In the genomic region with DNA sequence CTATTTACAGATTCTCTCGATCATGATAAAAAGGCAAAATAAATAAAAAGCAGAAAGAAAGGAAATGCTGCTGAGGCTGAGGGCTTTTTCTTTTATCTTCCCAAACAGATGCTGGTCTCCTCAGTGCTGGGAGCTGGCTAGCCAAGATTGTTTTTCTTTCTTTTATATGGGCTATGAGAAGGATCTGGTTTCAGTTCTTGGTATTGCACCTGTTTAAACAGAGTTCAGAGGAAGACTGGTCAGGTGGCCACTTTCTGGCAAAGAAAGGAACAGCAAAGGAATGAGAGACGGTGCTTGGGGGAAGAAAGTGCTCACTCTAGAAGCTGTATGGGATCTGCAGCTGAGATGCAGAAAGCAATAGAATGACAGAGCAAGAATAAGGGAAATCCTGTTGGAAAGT, we compare ENCODE assay signal across 14 cellular contexts.
A peak's percentile ranks its signal among the peaks of the same experiment; 100 is the strongest.
DNase-seq lines count a peak whose midpoint lies in the region; ATAC-seq and TF ChIP-seq lines count a peak whose summit lies in the region.
"Had no signal": no experiment of that assay in that cellular context is flagged by ENCODE, and none has a peak within 500 bp of the region (broad histone marks: within the 10 kb centered on the region; RNA-seq: fewer than 3 reads in every experiment).

No MANE protein-coding gene starts in this region.

- H3K27me3 Mint-ChIP-seq in naive thymus-derived CD4-positive, alpha-beta T cell: no peaks in the 10 kb centered on the region
- no peaks in the 10 kb centered on the region for H3K27me3 Mint-ChIP-seq in activated naive CD4-positive, alpha-beta T cell treated with anti-CD3 and anti-CD28 coated beads for 36 hours (ENCODE audit: low read depth)
- H3K27me3 Mint-ChIP-seq: activated CD8-positive, alpha-beta memory T cell treated with anti-CD3 and anti-CD28 coated beads, Interleukin-2, amount 10 ng/mL, durations not matched to agents 7 days and 5 days; activated naive CD8-positive, alpha-beta T cell treated with anti-CD3 and anti-CD28 coated beads, Interleukin-2, amount 10 ng/mL, durations not matched to agents 7 days and 5 days had no signal

- H2AFZ ChIP-seq in OCI-LY7 (ENCODE audit: low read length): no peak overlapping the region

- H3K27ac Mint-ChIP-seq in naive thymus-derived CD4-positive, alpha-beta T cell: no peak overlapping the region
- no peak overlapping the region for H3K27ac Mint-ChIP-seq in activated naive CD4-positive, alpha-beta T cell treated with anti-CD3 and anti-CD28 coated beads for 36 hours
- H3K27ac Mint-ChIP-seq: activated CD8-positive, alpha-beta memory T cell treated with anti-CD3 and anti-CD28 coated beads, Interleukin-2, amount 10 ng/mL, durations not matched to agents 7 days and 5 days; activated naive CD8-positive, alpha-beta T cell treated with anti-CD3 and anti-CD28 coated beads, Interleukin-2, amount 10 ng/mL, durations not matched to agents 7 days and 5 days had no signal

- WGBS in heart right ventricle, 2 donors: 63 to 67% methylated on average over 2 of the region's 2 CpGs

- H4K20me1 ChIP-seq in OCI-LY7 (ENCODE audit: insufficient read depth, low read length): no peaks in the 10 kb centered on the region

- H3K27me3 ChIP-seq in naive thymus-derived CD4-positive, alpha-beta T cell (ENCODE audit: control insufficient read depth in 2 of 2, insufficient read depth in 2 of 2, low read length in 2 of 2): no peaks in the 10 kb centered on the region
- no peaks in the 10 kb centered on the region for H3K27me3 ChIP-seq in heart right ventricle
- H3K27me3 ChIP-seq: BE2C had no signal

- H3K36me3 ChIP-seq in HEK293 (ENCODE audit: control insufficient read depth in 2 of 2, insufficient read depth in 1 of 2, low read length in 2 of 2): peaks cover 4 to 46% of the 10 kb centered on the region in 2 experiments; a peak in 1 of 3 replicates
- H3K36me3 ChIP-seq in OCI-LY7 (ENCODE audit: insufficient read depth, low read length): peaks cover 13% of the 10 kb centered on the region
- H3K36me3 ChIP-seq in naive thymus-derived CD4-positive, alpha-beta T cell (ENCODE audit: control insufficient read depth in 2 of 3, insufficient read depth in 3 of 3, low read length in 3 of 3): no peaks in the 10 kb centered on the region
- H3K36me3 ChIP-seq in heart right ventricle: peaks cover 0 to 68% (median 7%) of the 10 kb centered on the region in 9 donors
- H3K36me3 ChIP-seq: BE2C had no signal

- H3K4me3 Mint-ChIP-seq in naive thymus-derived CD4-positive, alpha-beta T cell: no peak overlapping the region
- H3K4me3 Mint-ChIP-seq in activated naive CD4-positive, alpha-beta T cell treated with anti-CD3 and anti-CD28 coated beads for 36 hours: no peak overlapping the region
- H3K4me3 Mint-ChIP-seq: activated CD8-positive, alpha-beta memory T cell treated with anti-CD3 and anti-CD28 coated beads, Interleukin-2, amount 10 ng/mL, durations not matched to agents 7 days and 5 days; activated naive CD8-positive, alpha-beta T cell treated with anti-CD3 and anti-CD28 coated beads, Interleukin-2, amount 10 ng/mL, durations not matched to agents 7 days and 5 days had no signal

- no peak overlapping the region for H3K27ac ChIP-seq in HEK293 (ENCODE audit: extremely low read depth, low read depth, low read length)
- no peak overlapping the region for H3K27ac ChIP-seq in OCI-LY7 (ENCODE audit: low read depth, low read length, poor library complexity, severe bottlenecking)
- no peak overlapping the region for H3K27ac ChIP-seq in naive thymus-derived CD4-positive, alpha-beta T cell (ENCODE audit: low read depth, low read length)
- H3K27ac ChIP-seq in heart right ventricle: no peak overlapping the region

- ATAC-seq in naive thymus-derived CD4-positive, alpha-beta T cell: no peak
- ATAC-seq in GM21526 (IDR thresholded peaks at IDR 0.05; ENCODE audit: low FRiP score, unreplicated experiment): no peak
- no peak for ATAC-seq in heart right ventricle
- ATAC-seq: activated CD8-positive, alpha-beta memory T cell treated with anti-CD3 and anti-CD28 coated beads, Interleukin-2, amount 10 ng/mL, durations not matched to agents 7 days and 5 days had no signal

- H3K4me2 ChIP-seq in OCI-LY7 (ENCODE audit: low read length): no peak overlapping the region

- TF ChIP-seq CTCF in GM12865 (IDR thresholded peaks at IDR 0.05; ENCODE audit: insufficient read depth, low read depth, low read length, missing control alignments) (no peak), HEK293 (tag by site-specific recombination; IDR thresholded peaks at IDR 0.05) (no peak), OCI-LY7 (conservative IDR thresholded peaks at IDR 0.05; ENCODE audit: low read length) (no peak), heart right ventricle (IDR thresholded peaks at IDR 0.05) (no peak)

- H3K4me1 ChIP-seq in HEK293 (ENCODE audit: control insufficient read depth, insufficient read depth, low read length) (peaks cover 21% of the 10 kb centered on the region), OCI-LY7 (ENCODE audit: insufficient read depth, low read length, poor library complexity, severe bottlenecking) (peaks cover 17% of the 10 kb centered on the region), heart right ventricle (no peaks in the 10 kb centered on the region)
- no peaks in the 10 kb centered on the region for H3K4me1 ChIP-seq in naive thymus-derived CD4-positive, alpha-beta T cell (ENCODE audit: control insufficient read depth in 2 of 2, insufficient read depth in 2 of 2, low read length in 2 of 2)
- H3K4me1 ChIP-seq: BE2C had no signal

- peaks cover 0 to 8% (median 0%) of the 10 kb centered on the region in 7 donors for H3K4me1 Mint-ChIP-seq in naive thymus-derived CD4-positive, alpha-beta T cell
- no peaks in the 10 kb centered on the region for H3K4me1 Mint-ChIP-seq in activated naive CD4-positive, alpha-beta T cell treated with anti-CD3 and anti-CD28 coated beads for 36 hours (ENCODE audit: low read depth)

- H3K79me2 ChIP-seq in OCI-LY7 (ENCODE audit: insufficient read depth, low read depth, low read length): no peaks in the 10 kb centered on the region

- CTCF ChIA-PET in HEK293 (lab: Yijun Ruan, JAX) (interaction anchor here (0.7 to 1.8 kb wide), 2 partner anchors 15 to 30 kb away, joined by 3 to 4 read pairs; no protein-coding TSS in a partner anchor), OCI-LY7 (lab: Charles Lee; ENCODE audit: unreplicated experiment) (no interaction called here)
- CTCF ChIA-PET in naive thymus-derived CD4-positive, alpha-beta T cell (lab: Charles Lee): no interaction called here
- CTCF ChIA-PET in activated naive CD4-positive, alpha-beta T cell treated with anti-CD3 and anti-CD28 coated beads for 36 hours (lab: Charles Lee): no interaction called here

- H3K9me2 ChIP-seq in OCI-LY7 (ENCODE audit: insufficient read depth, low read length): no peaks in the 10 kb centered on the region

- H3K4me3 ChIP-seq in GM12865 (ENCODE audit: low read depth, low read length) (no peak overlapping the region), HEK293 (ENCODE audit: low read depth, low read length) (no peak overlapping the region), OCI-LY7 (ENCODE audit: low read depth, low read length, poor library complexity, severe bottlenecking) (no peak overlapping the region), heart right ventricle (no peak overlapping the region)
- no peak overlapping the region for H3K4me3 ChIP-seq in naive thymus-derived CD4-positive, alpha-beta T cell (ENCODE audit: low read length)

- BruUV-seq in OCI-LY7 (replicated peaks; lab: Mats Ljungman, UMichigan): no TSS peak

- H3K9me3 Mint-ChIP-seq in naive thymus-derived CD4-positive, alpha-beta T cell: no peaks in the 10 kb centered on the region
- H3K9me3 Mint-ChIP-seq in activated naive CD4-positive, alpha-beta T cell treated with anti-CD3 and anti-CD28 coated beads for 36 hours: no peaks in the 10 kb centered on the region
- H3K9me3 Mint-ChIP-seq: activated naive CD8-positive, alpha-beta T cell treated with anti-CD3 and anti-CD28 coated beads, Interleukin-2, amount 10 ng/mL, durations not matched to agents 7 days and 5 days had no signal

- POLR2A ChIA-PET in HEK293 (lab: Yijun Ruan, JAX): no interaction called here
- POLR2A ChIA-PET in OCI-LY7 (lab: Charles Lee): interaction anchor here (0.6 kb wide), 1 partner anchor 98 kb away, joined by 3 read pairs; no protein-coding TSS in a partner anchor
- POLR2A ChIA-PET in naive thymus-derived CD4-positive, alpha-beta T cell (lab: Charles Lee): no interaction called here

- DNase-seq in GM12865 (ENCODE audit: low read depth) (peak; percentile 1), OCI-LY7 (ENCODE audit: low spot score) (peak; percentile 24), left kidney (ENCODE audit: low read depth, low spot score) (peak; percentile 89), heart right ventricle (no peak)
- DNase-seq in naive thymus-derived CD4-positive, alpha-beta T cell: no peak
- DNase-seq in activated naive CD4-positive, alpha-beta T cell treated with anti-CD3 and anti-CD28 coated beads for 36 hours: no peak
- DNase-seq: activated CD8-positive, alpha-beta memory T cell treated with anti-CD3 and anti-CD28 coated beads, Interleukin-2, amount 10 ng/mL, durations not matched to agents 7 days and 5 days; activated naive CD8-positive, alpha-beta T cell treated with anti-CD3 and anti-CD28 coated beads, Interleukin-2, amount 10 ng/mL, durations not matched to agents 7 days and 5 days; BE2C; Right ventricle myocardium superior; stimulated activated CD4-positive, alpha-beta T cell treated with anti-CD3 and anti-CD28 coated beads, Interleukin-2, amount 100 ng/mL, for 48 hours; stimulated activated naive CD4-positive, alpha-beta T cell had no signal

- peaks cover 3 to 43% (median 21%) of the 10 kb centered on the region in 5 donors for H3K36me3 Mint-ChIP-seq in naive thymus-derived CD4-positive, alpha-beta T cell
- H3K36me3 Mint-ChIP-seq in activated naive CD4-positive, alpha-beta T cell treated with anti-CD3 and anti-CD28 coated beads for 36 hours (ENCODE audit: low read depth): peaks cover 17% of the 10 kb centered on the region

- intact Hi-C loops in OCI-LY7 (cut with micrococcal nuclease; ENCODE audit: unreplicated experiment) (no loop called here), heart right ventricle (cut with DNase I) (no loop called here)
- intact Hi-C loops in naive thymus-derived CD4-positive, alpha-beta T cell (cut with micrococcal nuclease): no loop called here
- intact Hi-C loops in activated naive CD4-positive, alpha-beta T cell treated with anti-CD3 and anti-CD28 coated beads for 36 hours (cut with micrococcal nuclease): no loop called here

- H3K9me3 ChIP-seq in HEK293 (ENCODE audit: control insufficient read depth, insufficient read depth, low read depth, low read length): no peaks in the 10 kb centered on the region
- no peaks in the 10 kb centered on the region for H3K9me3 ChIP-seq in OCI-LY7 (ENCODE audit: low read length)
- no peaks in the 10 kb centered on the region for H3K9me3 ChIP-seq in naive thymus-derived CD4-positive, alpha-beta T cell (ENCODE audit: control insufficient read depth in 2 of 3, low read length in 3 of 3)
- H3K9me3 ChIP-seq in heart right ventricle: no peaks in the 10 kb centered on the region
- H3K9me3 ChIP-seq: BE2C had no signal

Comparison
In these comparisons a context has a peak if more than half of its experiments do, and no peak if none do; other contexts are left out.
1. DNase-seq: peak in GM12865 (single experiment), OCI-LY7 (single experiment) and left kidney (single experiment); none in naive thymus-derived CD4-positive, alpha-beta T cell (0 of 9), activated naive CD4-positive, alpha-beta T cell treated with anti-CD3 and anti-CD28 coated beads for 36 hours (single experiment) and heart right ventricle (0 of 2).